8 cellular contexts compared by ENCODE assay signal in the genomic region with DNA sequence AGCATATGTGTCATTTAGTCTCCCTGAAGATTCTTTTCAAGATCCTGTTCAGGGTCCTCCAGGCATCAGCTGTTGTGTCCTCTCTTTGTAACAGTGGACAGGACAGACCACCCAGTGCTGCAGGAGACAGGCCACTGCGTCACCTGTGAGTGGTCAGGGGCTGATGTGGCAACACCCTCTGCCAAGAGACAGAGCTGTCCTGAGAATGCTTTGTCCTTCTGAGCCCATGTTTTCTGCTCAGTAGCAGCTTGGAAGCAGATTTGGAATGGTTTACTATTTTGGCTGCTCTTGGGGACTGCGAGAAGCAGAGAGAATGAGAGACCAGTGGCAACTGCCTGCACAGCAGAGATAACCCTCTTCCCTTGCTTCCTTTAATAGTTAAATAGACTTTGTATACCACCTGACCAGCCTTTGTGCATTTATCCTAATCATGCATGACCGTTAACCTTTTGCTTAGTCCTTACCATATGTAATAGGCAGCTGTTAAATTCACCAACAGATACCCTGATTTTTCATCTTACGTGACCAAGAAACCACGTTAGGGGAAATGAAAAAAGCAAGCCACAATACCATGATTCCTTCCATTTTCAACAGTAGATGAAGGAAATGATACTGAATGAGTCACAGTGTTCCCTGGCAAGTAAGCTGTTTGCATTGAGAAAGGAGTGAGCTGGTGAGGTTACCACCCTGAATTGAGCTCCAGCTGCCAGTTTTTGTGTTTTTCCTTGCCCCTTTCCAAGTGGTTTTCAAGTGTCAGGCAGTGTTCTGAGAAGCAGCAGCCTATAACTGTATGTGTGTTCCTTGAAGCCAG. TPM values are rescaled to one million over a fixed set of nuclear protein-coding genes. Genes with fewer than 3 reads are reported as not detected.
DNase-seq lines count a peak whose midpoint lies in the region; ATAC-seq and TF ChIP-seq lines count a peak whose summit lies in the region.

No MANE protein-coding gene starts in this region.

- no peaks in the 10 kb centered on the region for H3K9me3 Mint-ChIP-seq in activated B cell treated with CpG ODN at 0.5 μM for 24 hours

- TF ChIP-seq CTCF in activated B cell treated with CpG ODN at 0.5 μM for 24 hours (IDR thresholded peaks at IDR 0.05) = no peak

- CTCF ChIA-PET in activated B cell treated with CpG ODN at 0.5 μM for 24 hours (lab: Charles Lee) = interaction anchor here (0.8 to 1.4 kb wide), 3 partner anchors 26 to 112 kb away, joined by 3 to 6 read pairs (median 3); no protein-coding TSS in a partner anchor

- peak overlapping the region; percentile 82 for H3K27ac Mint-ChIP-seq in activated B cell treated with CpG ODN at 0.5 μM for 24 hours

- H3K36me3 Mint-ChIP-seq in activated B cell treated with CpG ODN at 0.5 μM for 24 hours (ENCODE audit: low read depth) = no peaks in the 10 kb centered on the region

- ATAC-seq in GM21723 (IDR thresholded peaks at IDR 0.05; ENCODE audit: unreplicated experiment) (peak; percentile 97), activated B cell treated with CpG ODN at 0.5 μM for 24 hours (ENCODE audit: low read depth) (peak; percentile 91), left ventricle myocardium superior (peak; percentile 33)

- H3K4me3 ChIP-seq in HUES48 (ENCODE audit: low read depth, low read length) = no peak overlapping the region

- intact Hi-C loops in activated B cell treated with CpG ODN at 0.5 μM for 24 hours (cut with micrococcal nuclease) (loop anchor here (1.0 to 2.0 kb wide), 8 partner anchors 34 to 670 kb away; a partner anchor contains a TSS), left ventricle myocardium superior (cut with micrococcal nuclease) (no loop called here)

- H3K4me1 ChIP-seq in HUES48 (ENCODE audit: control insufficient read depth, insufficient read depth, low read length) = peaks cover 8% of the 10 kb centered on the region; the same call in 1 of the 2 replicates

- no peak overlapping the region for H3K9ac ChIP-seq in HUES48 (ENCODE audit: low read depth, low read length)

- H3K27me3 ChIP-seq in HUES48 (ENCODE audit: control insufficient read depth, insufficient read depth, low read length) = no peaks in the 10 kb centered on the region

- POLR2A ChIA-PET in activated B cell treated with CpG ODN at 0.5 μM for 24 hours (lab: Charles Lee) = interaction anchor here (0.6 to 1.9 kb wide), 6 partner anchors 34 to 314 kb away, joined by 3 to 14 read pairs (median 6); a partner anchor contains a TSS

- no peaks in the 10 kb centered on the region for H3K27me3 Mint-ChIP-seq in activated B cell treated with CpG ODN at 0.5 μM for 24 hours

- DNase-seq in NCI-H2029 (lab: John Stamatoyannopoulos, UW) = peak; percentile 5
- no peak for DNase-seq in NCI-H2029 treated with DMSO at 0.1 percent for 48 hours (lab: John Stamatoyannopoulos, UW)
- no peak for DNase-seq in activated B cell treated with CpG ODN at 0.5 μM for 24 hours
- DNase-seq in left ventricle myocardium superior = no peak
- DNase-seq in retina = no peak
- DNase-seq in NK-92 (lab: John Stamatoyannopoulos, UW; ENCODE audit: unreplicated experiment) = no peak

- no peaks in the 10 kb centered on the region for H3K36me3 ChIP-seq in HUES48 (ENCODE audit: control insufficient read depth, insufficient read depth, low read length)

- H3K4me3 Mint-ChIP-seq in activated B cell treated with CpG ODN at 0.5 μM for 24 hours = peak overlapping the region; percentile 51

- H3K9me3 ChIP-seq in HUES48 (ENCODE audit: control insufficient read depth, insufficient read depth, low read length) = no peaks in the 10 kb centered on the region

- H3K4me1 Mint-ChIP-seq in activated B cell treated with CpG ODN at 0.5 μM for 24 hours = peaks cover 48% of the 10 kb centered on the region

- H3K27ac ChIP-seq in HUES48 (ENCODE audit: low read depth, low read length) = peak overlapping the region; percentile 28

RNA-seq across cellular contexts. Expression of a gene that starts 35.5 kb away (rescaled TPM):
- total RNA-seq in activated B cell treated with CpG ODN at 0.5 μM for 24 hours = 4.6 and 8.5 TPM in 2 replicates
- 56.3 TPM for total RNA-seq in left ventricle myocardium superior

Comparison
In these comparisons a context has a peak if more than half of its experiments do, and no peak if none do; other contexts are left out.
1. ATAC-seq: peak in every context shown above with its lines; median percentile 97 in GM21723; 91 in activated B cell treated with CpG ODN at 0.5 μM for 24 hours; 33 in left ventricle myocardium superior.